26 cellular contexts compared by ENCODE assay signal in the genomic region with DNA sequence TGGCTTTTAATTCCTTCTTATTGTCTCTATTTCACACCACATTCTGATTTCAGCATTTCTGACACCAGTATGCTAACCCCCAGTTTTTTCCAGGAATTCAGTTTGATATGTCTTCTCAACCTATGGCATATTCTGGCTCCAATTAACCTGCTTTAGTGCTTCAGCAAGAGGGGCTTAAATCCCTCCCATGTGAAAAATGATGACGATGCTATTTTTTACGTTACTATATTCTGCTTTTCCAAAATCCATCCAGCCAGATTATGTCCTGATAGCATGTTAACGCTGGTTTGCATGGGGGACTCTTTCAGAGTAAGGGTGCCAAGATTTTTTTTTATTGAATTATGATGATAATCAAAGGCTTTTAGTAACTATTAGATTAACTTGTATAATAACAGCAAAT.
A peak's percentile ranks its signal among the peaks of the same experiment; 100 is the strongest.
DNase-seq lines count a peak whose midpoint lies in the region; ATAC-seq, FAIRE-seq and TF ChIP-seq lines count a peak whose summit lies in the region.
"Had no signal": no experiment of that assay in that cellular context is flagged by ENCODE, and none has a peak within 500 bp of the region (broad histone marks: within the 10 kb centered on the region; RNA-seq: fewer than 3 reads in every experiment).

No MANE protein-coding gene starts in this region.

- TF ChIP-seq EP300 in SK-N-SH (IDR thresholded peaks at IDR 0.05; ENCODE audit: borderline replicate concordance in 1 of 2, low read depth in 1 of 2, low read length in 1 of 2) (no peak), A549 (IDR thresholded peaks at IDR 0.05) (no peak), K562 (IDR thresholded peaks at IDR 0.05; ENCODE audit: low read length) (no peak)

- H3K4me1 ChIP-seq in SK-N-SH (ENCODE audit: control insufficient read depth in 1 of 2, insufficient read depth in 2 of 2, low read depth in 1 of 2, low read length in 1 of 2) (peaks cover 0 to 9% of the 10 kb centered on the region in 2 experiments; a peak in 2 of 4 replicates), A549 (no peaks in the 10 kb centered on the region), K562 (replicated peaks in 1 of 2; ENCODE audit: control insufficient read depth in 2 of 2, insufficient read depth in 2 of 2, low read length in 2 of 2) (no peaks in the 10 kb centered on the region), subcutaneous abdominal adipose tissue (ENCODE audit: control insufficient read depth in 5 of 5, insufficient read depth in 5 of 5, low read length in 5 of 5) (peaks cover 6 to 30% (median 22%) of the 10 kb centered on the region in 5 donors)
- H3K4me1 ChIP-seq: BLaER1 had no signal

- H3K4me3 ChIP-seq in SK-N-SH (ENCODE audit: low read depth in 2 of 2, low read length in 1 of 2) (no peak overlapping the region), A549 (no peak overlapping the region), K562 (no peak overlapping the region), subcutaneous abdominal adipose tissue (ENCODE audit: low read depth in 1 of 5, low read length in 5 of 5) (no peak overlapping the region)
- H3K4me3 ChIP-seq: BLaER1, GM12878 had no signal

- POLR2A ChIA-PET in SK-N-SH (lab: Yijun Ruan, JAX) (no interaction called here), A549 (lab: Yijun Ruan, JAX) (no interaction called here), K562 (lab: Yijun Ruan, JAX) (no interaction called here)

- FAIRE-seq in A549 (lab: Jason Lieb, UNC) = no peak
- no peak for FAIRE-seq in K562 (lab: Jason Lieb, UNC)
- FAIRE-seq: GM12878, GM12892, GM18507 had no signal

- TF ChIP-seq POLR2A in A549 (IDR thresholded peaks at IDR 0.05; ENCODE audit: low read length) (no peak), K562 (conservative IDR thresholded peaks at IDR 0.05) (no peak)

- no TSS peak for BruUV-seq in K562 (replicated peaks; lab: Mats Ljungman, UMichigan)

- H3F3A ChIP-seq in SK-N-SH (replicated peaks; ENCODE audit: insufficient read depth) = no peaks in the 10 kb centered on the region

- DNase-seq in SK-N-SH (no peak), A549 (ENCODE audit: low read depth in 1 of 2, low spot score in 1 of 2) (no peak), K562 (ENCODE audit: extremely low read depth in 1 of 4, low spot score in 3 of 4) (no peak)
- DNase-seq in stimulated activated CD4-positive, alpha-beta T cell treated with anti-CD3 and anti-CD28 coated beads, Interleukin-1b, Interleukin-23, amount 100 ng/mL, for 48 hours = no peak
- DNase-seq: ACHN; BE2C; C1 segment of cervical spinal cord; CD4-positive, alpha-beta memory T cell; CD4-positive, CD25-positive, alpha-beta regulatory T cell; CD8-positive, alpha-beta memory T cell; COR-L47; DMS 273 treated with DMSO at 0.1 percent for 48 hours; DMS153; DMS53; DMS79; DND-41; EL; GDM1 had no signal

- no peak overlapping the region for H3K9ac ChIP-seq in SK-N-SH
- no peak overlapping the region for H3K9ac ChIP-seq in K562 (ENCODE audit: insufficient read depth in 1 of 2, low read depth in 2 of 2, low read length in 2 of 2)
- no peak overlapping the region for H3K9ac ChIP-seq in subcutaneous abdominal adipose tissue (ENCODE audit: low read length in 5 of 5)
- H3K9ac ChIP-seq: BLaER1 had no signal

- no peak overlapping the region for H2AFZ ChIP-seq in SK-N-SH (ENCODE audit: low read depth)
- H2AFZ ChIP-seq in K562 (ENCODE audit: low read depth, low read length) = no peak overlapping the region

- CTCF ChIA-PET in SK-N-SH (lab: Yijun Ruan, JAX) = no interaction called here
- CTCF ChIA-PET in A549 (lab: Yijun Ruan, JAX) = no interaction called here
- CTCF ChIA-PET in K562 (lab: Yijun Ruan, JAX; ENCODE audit: low intra/inter-chr PET ratio) = no interaction called here

- H4K20me1 ChIP-seq in SK-N-SH (ENCODE audit: insufficient read depth) (no peaks in the 10 kb centered on the region), K562 (replicated peaks; ENCODE audit: control insufficient read depth, insufficient read depth, low read length) (no peaks in the 10 kb centered on the region)
- H4K20me1 ChIP-seq: BLaER1 had no signal

- no peak overlapping the region for H3K27ac ChIP-seq in SK-N-SH (ENCODE audit: low read depth in 2 of 2, low read length in 1 of 2)
- no peak overlapping the region for H3K27ac ChIP-seq in A549
- no peak overlapping the region for H3K27ac ChIP-seq in K562 (ENCODE audit: extremely low read depth, low read depth, low read length)
- H3K27ac ChIP-seq in subcutaneous abdominal adipose tissue (ENCODE audit: low read depth, low read length) = peak overlapping the region; percentile 61
- H3K27ac ChIP-seq: 22Rv1, BLaER1 had no signal

- in situ Hi-C loops in K562 (cut with MboI) = no loop called here

- H3K9me2 ChIP-seq in SK-N-SH = no peaks in the 10 kb centered on the region

- H3K9me3 ChIP-seq in SK-N-SH (no peaks in the 10 kb centered on the region), A549 (no peaks in the 10 kb centered on the region), K562 (replicated peaks; ENCODE audit: control insufficient read depth, insufficient read depth, low read depth, low read length) (peaks cover 2% of the 10 kb centered on the region; the same call in 1 of the 2 replicates), subcutaneous abdominal adipose tissue (ENCODE audit: control insufficient read depth in 5 of 5, low read length in 5 of 5) (no peaks in the 10 kb centered on the region)
- H3K9me3 ChIP-seq: BE2C, BLaER1 had no signal

- H3K9me1 ChIP-seq in K562 (ENCODE audit: control insufficient read depth, insufficient read depth, low read length) = no peaks in the 10 kb centered on the region

- H3K27me3 ChIP-seq in SK-N-SH (ENCODE audit: insufficient read depth) = no peaks in the 10 kb centered on the region
- no peaks in the 10 kb centered on the region for H3K27me3 ChIP-seq in K562 (ENCODE audit: control insufficient read depth in 2 of 2, insufficient read depth in 2 of 2, low read length in 2 of 2)
- H3K27me3 ChIP-seq in subcutaneous abdominal adipose tissue (ENCODE audit: control insufficient read depth in 5 of 5, insufficient read depth in 4 of 5, low read length in 5 of 5) = no peaks in the 10 kb centered on the region
- H3K27me3 ChIP-seq: BE2C, BLaER1 had no signal

- WGBS in SK-N-SH (ENCODE audit: low lambda C conversion rate) = 28% methylated on average over 3 of the region's 3 CpGs
- WGBS in A549 (ENCODE audit: missing lambda C conversion rate) = 0% methylated on average over 3 of the region's 3 CpGs
- WGBS in K562 (ENCODE audit: insufficient coverage, low coverage, missing lambda C conversion rate) = 0% methylated on average over 3 of the region's 3 CpGs

- H3K4me2 ChIP-seq in SK-N-SH (no peak overlapping the region), A549 (no peak overlapping the region), K562 (ENCODE audit: insufficient read depth, low read length) (no peak overlapping the region)
- H3K4me2 ChIP-seq: BLaER1 had no signal

- TF ChIP-seq CTCF in SK-N-SH (IDR thresholded peaks at IDR 0.05) = no peak
- TF ChIP-seq CTCF in A549 (IDR thresholded peaks at IDR 0.05) = no peak
- no peak for TF ChIP-seq CTCF in K562 (IDR thresholded peaks at IDR 0.05 in 2 of 3, conservative IDR thresholded peaks at IDR 0.05 in 1 of 3; ENCODE audit: insufficient read depth in 2 of 3, low read depth in 1 of 3, low read length in 3 of 3)

- no peak for ATAC-seq in SK-N-SH treated with all-trans-retinoic acid at 6 μM for 48 hours
- no peak for ATAC-seq in A549
- no peak for ATAC-seq in K562
- ATAC-seq in HG03520 (IDR thresholded peaks at IDR 0.05; ENCODE audit: unreplicated experiment) = no peak
- ATAC-seq: GM12878 had no signal

- H3K36me3 ChIP-seq in SK-N-SH (replicated peaks in 1 of 2; ENCODE audit: control insufficient read depth in 1 of 2, insufficient read depth in 2 of 2, low read length in 1 of 2) (no peaks in the 10 kb centered on the region), K562 (ENCODE audit: control insufficient read depth, insufficient read depth, low read length) (no peaks in the 10 kb centered on the region), subcutaneous abdominal adipose tissue (ENCODE audit: control insufficient read depth in 5 of 5, insufficient read depth in 5 of 5, low read length in 5 of 5) (no peaks in the 10 kb centered on the region)
- H3K36me3 ChIP-seq: BE2C, BLaER1 had no signal

- intact Hi-C loops in K562 (cut with micrococcal nuclease) = no loop called here

- TF ChIP-seq RAD21 in SK-N-SH (IDR thresholded peaks at IDR 0.05; ENCODE audit: low read length) = no peak
- no peak for TF ChIP-seq RAD21 in A549 (conservative IDR thresholded peaks at IDR 0.05 in 1 of 2, IDR thresholded peaks at IDR 0.05 in 1 of 2)
- TF ChIP-seq RAD21 in K562 (CRISPR knock-in tag; conservative IDR thresholded peaks at IDR 0.05 in 1 of 2, IDR thresholded peaks at IDR 0.05 in 1 of 2) = no peak

- H3K79me2 ChIP-seq in SK-N-SH (ENCODE audit: insufficient read depth) = no peaks in the 10 kb centered on the region
- no peaks in the 10 kb centered on the region for H3K79me2 ChIP-seq in K562 (ENCODE audit: control insufficient read depth, insufficient read depth, low read length)

TF ChIP-seq in SK-N-SH treated with all-trans-retinoic acid at 6 μM for 48 hours, 23 proteins besides CTCF, POLR2A, EP300 and RAD21:
- TF ChIP-seq ARNTL (CRISPR knock-in tag; IDR thresholded peaks at IDR 0.05; ENCODE audit: borderline replicate concordance, low read depth) (no peak), ISL1 (CRISPR knock-in tag; IDR thresholded peaks at IDR 0.05) (peak; percentile 87)

TF ChIP-seq in SK-N-SH, 30 proteins besides CTCF, POLR2A, EP300 and RAD21 (continues in another document):
- no peak for TF ChIP-seq EZH2phosphoT487 (IDR thresholded peaks at IDR 0.05; ENCODE audit: borderline replicate concordance, low read depth)
- no peak for TF ChIP-seq SMC3 (IDR thresholded peaks at IDR 0.05; ENCODE audit: low read depth, low read length)
- TF ChIP-seq ELF1 (IDR thresholded peaks at IDR 0.05) = no peak
- no peak for TF ChIP-seq RFX5 (IDR thresholded peaks at IDR 0.05; ENCODE audit: low read length)
- no peak for TF ChIP-seq FOXM1 (IDR thresholded peaks at IDR 0.05; ENCODE audit: low read depth)
- no peak for TF ChIP-seq TCF12 (IDR thresholded peaks at IDR 0.05)

TF ChIP-seq in A549, 52 proteins besides CTCF, POLR2A, EP300 and RAD21:
- no peak for TF ChIP-seq SMC3 (IDR thresholded peaks at IDR 0.05)
- peak; percentile 79 for TF ChIP-seq MAFK (IDR thresholded peaks at IDR 0.05; ENCODE audit: partially characterized antibody)

TF ChIP-seq in K562, 482 proteins besides CTCF, POLR2A, EP300 and RAD21 (continues in another document):
- TF ChIP-seq ZNF174 (CRISPR knock-in tag; IDR thresholded peaks at IDR 0.05) = no peak
- peak; percentile 76 for TF ChIP-seq ZNF316 (IDR thresholded peaks at IDR 0.05)
- TF ChIP-seq HEY1 (CRISPR knock-in tag; IDR thresholded peaks at IDR 0.05; ENCODE audit: borderline replicate concordance) = no peak
- peak; percentile 45; the same call in 1 of the 2 replicates for TF ChIP-seq C11orf30 (IDR thresholded peaks at IDR 0.05; ENCODE audit: low read depth)
- peak; percentile 84 for TF ChIP-seq MAFF (IDR thresholded peaks at IDR 0.05; ENCODE audit: low read length)
- TF ChIP-seq E2F5 (CRISPR knock-in tag; IDR thresholded peaks at IDR 0.05) = no peak
